ENCODE assay signal across 8 cellular contexts in the genomic region with DNA sequence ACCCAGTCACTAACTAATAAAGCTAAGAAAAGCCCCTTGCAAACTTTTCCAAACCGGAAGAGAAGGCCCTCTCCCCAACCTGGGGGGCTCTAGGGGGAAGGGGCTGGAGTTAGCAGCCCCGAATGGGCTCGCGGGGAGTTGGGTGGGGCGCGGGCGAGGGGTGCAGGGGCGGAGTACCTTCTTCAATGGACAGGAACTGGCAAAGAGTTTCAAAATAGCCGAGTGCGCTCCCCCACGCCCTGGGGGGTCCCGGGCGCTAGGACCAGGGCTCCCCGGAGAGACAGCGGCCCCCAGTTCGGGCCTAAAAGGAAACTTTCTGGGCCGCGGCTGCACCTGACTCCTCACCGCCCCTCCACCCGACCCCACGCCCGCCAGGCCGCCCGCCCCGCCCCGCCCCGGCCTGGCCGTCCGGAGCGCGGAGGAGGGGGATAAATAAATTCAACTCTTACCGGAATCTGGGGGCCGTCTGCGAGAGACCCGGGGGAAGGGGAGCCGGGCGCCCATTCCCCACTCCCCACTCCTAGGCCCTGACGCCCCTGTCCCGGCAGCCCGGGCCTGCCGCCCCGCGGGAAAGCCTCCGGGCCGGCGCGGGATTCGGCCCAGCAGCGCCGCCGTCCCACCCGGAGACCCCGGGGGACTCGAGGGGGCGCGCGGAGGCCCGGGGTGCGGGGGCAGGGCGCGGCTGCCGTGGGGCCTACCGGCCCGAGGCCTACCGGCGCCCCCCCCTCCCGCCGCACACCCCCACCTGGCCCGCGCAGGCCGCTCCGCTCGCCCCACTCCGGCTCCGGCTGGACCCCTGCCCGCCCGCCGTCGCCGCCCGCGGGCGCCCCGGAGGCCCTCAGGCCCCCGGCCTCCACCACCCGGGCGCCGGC. TPM values are rescaled to one million over a fixed set of nuclear protein-coding genes. Genes with fewer than 3 reads are reported as not detected.
DNase-seq lines count a peak whose midpoint lies in the region; ATAC-seq and TF ChIP-seq lines count a peak whose summit lies in the region.

No MANE protein-coding gene starts in this region.

- H3K36me3 ChIP-seq in A673 (ENCODE audit: insufficient read depth, low read length, poor library complexity, severe bottlenecking), result no peaks in the 10 kb centered on the region
- H3K36me3 ChIP-seq in SJCRH30, result no peaks in the 10 kb centered on the region

- H3K27me3 ChIP-seq in A673 (replicated peaks; ENCODE audit: insufficient read depth, low read depth, low read length, poor library complexity) (no peaks in the 10 kb centered on the region), SJCRH30 (no peaks in the 10 kb centered on the region)

- H3K9me3 Mint-ChIP-seq in activated naive CD8-positive, alpha-beta T cell treated with anti-CD3 and anti-CD28 coated beads for 36 hours, result no peaks in the 10 kb centered on the region
- no peaks in the 10 kb centered on the region for H3K9me3 Mint-ChIP-seq in progenitor cell of endocrine pancreas (ENCODE audit: low read depth)

- POLR2A ChIA-PET in A673 (lab: Charles Lee; ENCODE audit: low non-redundant PET), result interaction anchor here (0.6 kb wide), 2 partner anchors 42 to 1960 kb away, joined by 3 read pairs; no protein-coding TSS in a partner anchor

- H3K4me3 ChIP-seq in A673 (ENCODE audit: low read depth, low read length, poor library complexity, severe bottlenecking), result peak overlapping the region; percentile 65
- peak overlapping the region; percentile 75 for H3K4me3 ChIP-seq in SJCRH30

- H3K4me1 ChIP-seq in A673 (ENCODE audit: insufficient read depth, low read length, poor library complexity, severe bottlenecking) (peaks cover 17% of the 10 kb centered on the region), SJCRH30 (no peaks in the 10 kb centered on the region)

- TF ChIP-seq CTCF in A673 (conservative IDR thresholded peaks at IDR 0.05; ENCODE audit: low read depth, low read length) (no peak), progenitor cell of endocrine pancreas (IDR thresholded peaks at IDR 0.05; ENCODE audit: unreplicated experiment) (no peak)

- H3K27ac ChIP-seq in A673 (ENCODE audit: low read depth, low read length, poor library complexity, severe bottlenecking) (peak overlapping the region; percentile 99), SJCRH30 (peak overlapping the region; percentile 82)

- DNase-seq in A673 (ENCODE audit: low spot score) (peak; percentile 57), SJCRH30 (peak; percentile 45 to 57), cardiac septum (ENCODE audit: low spot score) (peak; percentile 81), progenitor cell of endocrine pancreas (ENCODE audit: low spot score, unreplicated experiment) (peak; percentile 26), NCI-H446 (lab: John Stamatoyannopoulos, UW) (no peak)
- peak; percentile 53 for DNase-seq in activated naive CD8-positive, alpha-beta T cell treated with anti-CD3 and anti-CD28 coated beads for 36 hours

- peak overlapping the region; percentile 91 for H3K27ac Mint-ChIP-seq in activated naive CD8-positive, alpha-beta T cell treated with anti-CD3 and anti-CD28 coated beads for 36 hours
- peak overlapping the region; percentile 99 for H3K27ac Mint-ChIP-seq in progenitor cell of endocrine pancreas

- no peaks in the 10 kb centered on the region for H3K9me3 ChIP-seq in A673 (ENCODE audit: low read depth, low read length, poor library complexity, severe bottlenecking)
- H3K9me3 ChIP-seq in SJCRH30 (replicated peaks), result no peaks in the 10 kb centered on the region

- ATAC-seq in GM18858 (IDR thresholded peaks at IDR 0.05; ENCODE audit: unreplicated experiment), result peak; percentile 11
- peak; percentile 26 for ATAC-seq in HG03039 (IDR thresholded peaks at IDR 0.05; ENCODE audit: unreplicated experiment)

- peak overlapping the region; percentile 99 for H3K4me3 Mint-ChIP-seq in activated naive CD8-positive, alpha-beta T cell treated with anti-CD3 and anti-CD28 coated beads for 36 hours
- peak overlapping the region; percentile 98 for H3K4me3 Mint-ChIP-seq in progenitor cell of endocrine pancreas (ENCODE audit: low read depth)

- intact Hi-C loops in A673 (cut with micrococcal nuclease; ENCODE audit: unreplicated experiment), result loop anchor here (2.0 kb wide), 1 partner anchor 74 kb away; a partner anchor contains a TSS
- intact Hi-C loops in cardiac septum (cut with DNase I), result loop anchor here (1.0 kb wide), 1 partner anchor 74 kb away; a partner anchor contains a TSS

- H3K27me3 Mint-ChIP-seq in activated naive CD8-positive, alpha-beta T cell treated with anti-CD3 and anti-CD28 coated beads for 36 hours, result no peaks in the 10 kb centered on the region
- H3K27me3 Mint-ChIP-seq in progenitor cell of endocrine pancreas, result no peaks in the 10 kb centered on the region

- H3K4me1 Mint-ChIP-seq in activated naive CD8-positive, alpha-beta T cell treated with anti-CD3 and anti-CD28 coated beads for 36 hours, result peaks cover 33% of the 10 kb centered on the region
- peaks cover 27% of the 10 kb centered on the region for H3K4me1 Mint-ChIP-seq in progenitor cell of endocrine pancreas (ENCODE audit: low read depth)

- H3K36me3 Mint-ChIP-seq in activated naive CD8-positive, alpha-beta T cell treated with anti-CD3 and anti-CD28 coated beads for 36 hours, result peaks cover 2% of the 10 kb centered on the region
- peaks cover 4% of the 10 kb centered on the region for H3K36me3 Mint-ChIP-seq in progenitor cell of endocrine pancreas (ENCODE audit: insufficient read depth)

- BruUV-seq in A673 (replicated peaks; lab: Mats Ljungman, UMichigan), result no TSS peak

- CTCF ChIA-PET in A673 (lab: Charles Lee), result no interaction called here

RNA-seq across cellular contexts. Expression of a gene that starts 0.9 kb away (rescaled TPM):
- total RNA-seq in A673 (2021), result 20.9 and 21.7 TPM in 2 replicates
- 6.5 and 8.1 TPM in 2 replicates for total RNA-seq in SJCRH30 (2014; rRNA removed; shearing (Covaris generic))
- total RNA-seq in activated naive CD8-positive, alpha-beta T cell treated with anti-CD3 and anti-CD28 coated beads for 36 hours, result 10 to 100 TPM; 15.6 to 16.4 TPM
- 20.8 TPM for total RNA-seq in cardiac septum
- 25.2 and 26.3 TPM in 2 replicates for total RNA-seq in progenitor cell of endocrine pancreas

Comparison
In these comparisons a context has a peak if more than half of its experiments do, and no peak if none do; other contexts are left out.
1. DNase-seq: peak in A673 (single experiment), SJCRH30 (2 of 2), activated naive CD8-positive, alpha-beta T cell treated with anti-CD3 and anti-CD28 coated beads for 36 hours (single experiment), cardiac septum (single experiment) and progenitor cell of endocrine pancreas (single experiment); none in NCI-H446 (0 of 2).